1 cellular context compared by ENCODE assay signal in genomic region chr18:73901589-73901988, GRCh38.
TF ChIP-seq lines count a peak whose summit lies in the region.

No MANE protein-coding gene starts in this region.

TF ChIP-seq in H1, 55 proteins besides CTCF, POLR2A, EP300 and RAD21 (continued from another document):
- no peak for TF ChIP-seq KDM1A (IDR thresholded peaks at IDR 0.05; ENCODE audit: borderline replicate concordance, low read length)
- no peak for TF ChIP-seq SP2 (IDR thresholded peaks at IDR 0.05; ENCODE audit: low read length)
- no peak for TF ChIP-seq EGR1 (IDR thresholded peaks at IDR 0.05; ENCODE audit: borderline replicate concordance, low read depth, low read length)
- TF ChIP-seq POU5F1 (IDR thresholded peaks at IDR 0.05; ENCODE audit: low read depth, low read length) = no peak
TF ChIP-seq in H1: peak in this region for 0.
